In the genomic region with DNA sequence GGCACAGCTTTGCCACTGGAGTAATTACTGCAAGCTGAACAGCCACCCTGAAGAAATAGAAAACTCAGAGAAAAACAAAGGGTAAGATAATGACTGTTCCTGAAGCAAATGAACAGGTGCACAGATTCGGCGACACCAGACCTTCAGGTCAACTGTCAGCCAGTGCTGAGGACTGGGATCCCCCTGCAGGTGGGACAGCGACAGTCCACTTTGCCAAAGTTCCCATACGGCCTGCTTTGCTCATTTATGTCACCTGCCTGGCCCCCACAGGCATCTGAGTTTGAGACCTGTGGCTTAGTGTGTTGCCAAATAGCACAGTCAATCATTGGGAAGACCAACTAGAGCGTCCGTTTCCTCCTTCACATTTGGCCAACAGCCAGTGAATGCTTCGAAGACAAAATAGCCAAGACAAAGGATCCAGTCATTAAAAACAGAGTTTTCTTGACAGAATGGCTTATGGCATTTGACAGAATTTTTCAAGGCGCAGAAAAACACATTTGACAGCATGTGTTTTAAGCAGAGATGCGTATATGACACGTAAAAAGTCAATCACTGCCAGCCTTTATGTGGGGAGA, we compare ENCODE assay signal across 1 cellular context.
TF ChIP-seq lines count a peak whose summit lies in the region.

No MANE protein-coding gene starts in this region.

TF ChIP-seq in GM12878, 131 proteins besides CTCF, POLR2A, EP300 and RAD21 (continued from another document):
- TF ChIP-seq MLLT1 (IDR thresholded peaks at IDR 0.05) (no peak), JUND (IDR thresholded peaks at IDR 0.05; ENCODE audit: low read depth, low read length) (no peak), IKZF1 (conservative IDR thresholded peaks at IDR 0.05) (no peak), ZBTB40 (IDR thresholded peaks at IDR 0.05; ENCODE audit: borderline replicate concordance) (no peak), LARP7 (IDR thresholded peaks at IDR 0.05) (no peak), CREB1 (IDR thresholded peaks at IDR 0.05; ENCODE audit: low read depth) (no peak), ELK1 (IDR thresholded peaks at IDR 0.05; ENCODE audit: low read depth, low read length) (no peak), MTA2 (IDR thresholded peaks at IDR 0.05; ENCODE audit: low read depth) (no peak), IKZF2 (IDR thresholded peaks at IDR 0.05) (no peak), BMI1 (IDR thresholded peaks at IDR 0.05; ENCODE audit: borderline replicate concordance) (no peak), NFIC (IDR thresholded peaks at IDR 0.05; ENCODE audit: low read depth, low read length) (no peak), NKRF (conservative IDR thresholded peaks at IDR 0.05) (no peak), CHD4 (IDR thresholded peaks at IDR 0.05) (no peak), ZNF384 (IDR thresholded peaks at IDR 0.05; ENCODE audit: borderline replicate concordance, low read depth, low read length) (no peak), ATF3 (IDR thresholded peaks at IDR 0.05; ENCODE audit: borderline replicate concordance, extremely low read depth, low read depth, low read length) (no peak), POU2F2 (IDR thresholded peaks at IDR 0.05; ENCODE audit: borderline replicate concordance, low read depth, low read length) (no peak), YBX1 (IDR thresholded peaks at IDR 0.05) (no peak)
